ENCODE assay signal across 17 cellular contexts in genomic region chr18:28637897-28638296, GRCh38.
DNase-seq lines count a peak whose midpoint lies in the region; FAIRE-seq and TF ChIP-seq lines count a peak whose summit lies in the region.
"Had no signal": no experiment of that assay in that cellular context is flagged by ENCODE, and none has a peak within 500 bp of the region (broad histone marks: within the 10 kb centered on the region; RNA-seq: fewer than 3 reads in every experiment).

No MANE protein-coding gene starts in this region.

- H3K23ac ChIP-seq in H9 (ENCODE audit: insufficient read length, low read depth, low read length): no peak overlapping the region

- no peak overlapping the region for H2AFZ ChIP-seq in H9 (ENCODE audit: low read length)

- H3K4me3 ChIP-seq in kidney epithelial cell (ENCODE audit: low read depth, low read length): no peak overlapping the region
- H3K4me3 ChIP-seq in esophagus squamous epithelium: no peak overlapping the region
- H3K4me3 ChIP-seq: body of pancreas, smooth muscle cell had no signal

- peaks cover 3 to 4% of the 10 kb centered on the region in 2 experiments; a peak in 1 of 5 replicates for H3K9me3 Mint-ChIP-seq in H9

- no peak overlapping the region for H4K5ac ChIP-seq in H9 (ENCODE audit: insufficient read length, low read depth, low read length)

- no peak overlapping the region for H4K8ac ChIP-seq in H9 (replicated peaks; ENCODE audit: insufficient read length, low read depth, low read length)

- no peaks in the 10 kb centered on the region for H3K27me3 Mint-ChIP-seq in H9 (ENCODE audit: low read depth)
- H3K27me3 Mint-ChIP-seq: CD4-positive, alpha-beta T cell; stimulated activated memory B cell treated with anti-CD40 and anti-IgM and Interleukin-4, amounts not matched to agents 10 μg/mL and 1 μg/mL and 100 μg/mL, for 72 hours had no signal

- H3K9me3 ChIP-seq in H9 (ENCODE audit: control insufficient read depth, low read depth, low read length) (no peaks in the 10 kb centered on the region), esophagus squamous epithelium (no peaks in the 10 kb centered on the region)
- H3K9me3 ChIP-seq: body of pancreas had no signal

- H4K91ac ChIP-seq in H9 (ENCODE audit: insufficient read length, low read depth, low read length): no peak overlapping the region

- no peak overlapping the region for H3K4me3 Mint-ChIP-seq in H9
- H3K4me3 Mint-ChIP-seq: CD4-positive, alpha-beta T cell; stimulated activated memory B cell treated with anti-CD40 and anti-IgM and Interleukin-4, amounts not matched to agents 10 μg/mL and 1 μg/mL and 100 μg/mL, for 72 hours had no signal

- TF ChIP-seq POLR2A in esophagus squamous epithelium (IDR thresholded peaks at IDR 0.05): no peak
- no peak for TF ChIP-seq POLR2A in GM12891 (IDR thresholded peaks at IDR 0.05; ENCODE audit: low read depth, low read length)

- no peak overlapping the region for H3K18ac ChIP-seq in H9 (ENCODE audit: insufficient read length, low read depth, low read length)

- in situ Hi-C loops in SK-MEL-5 (cut with HindIII; ENCODE audit: low pct_unique_long_range_greater_than_20kb, low sequenced_read_pairs): no loop called here

- H2BK120ac ChIP-seq in H9 (ENCODE audit: low read depth, low read length, poor library complexity, severe bottlenecking): no peak overlapping the region

- peaks cover 0 to 9% (median 0%) of the 10 kb centered on the region in 3 experiments; a peak in 1 of 7 replicates for H3K36me3 Mint-ChIP-seq in H9 (ENCODE audit: insufficient read depth in 1 of 3, low read depth in 3 of 3)
- H3K36me3 Mint-ChIP-seq: stimulated activated memory B cell treated with anti-CD40 and anti-IgM and Interleukin-4, amounts not matched to agents 10 μg/mL and 1 μg/mL and 100 μg/mL, for 72 hours had no signal

- no CpG with 5 or more reads among the region's 2 CpGs for WGBS in H9 (ENCODE audit: extremely low coverage, insufficient read length, low lambda C conversion rate)
- 81% methylated on average over 2 of the region's 2 CpGs for WGBS in esophagus squamous epithelium, 2 donors

- intact Hi-C loops in esophagus squamous epithelium (cut with DNase I): no loop called here

- H3K79me2 ChIP-seq in H9 (ENCODE audit: insufficient read depth, low read length): no peaks in the 10 kb centered on the region

- H3T11ph ChIP-seq in H9 (ENCODE audit: low read length): no peak overlapping the region

- H3K56ac ChIP-seq in H9 (ENCODE audit: insufficient read length, low read depth, low read length): no peak overlapping the region

- DNase-seq in COR-L47 (lab: John Stamatoyannopoulos, UW) (peak; percentile 22), H9 (no peak), SK-MEL-5 (ENCODE audit: low read depth, low spot score) (peak; percentile 9), kidney epithelial cell (ENCODE audit: low read depth) (no peak), esophagus squamous epithelium (lab: John Stamatoyannopoulos, UW) (no peak), GM12891 (ENCODE audit: insufficient read length, low spot score) (no peak), NCI-H187 treated with DMSO at 0.1 percent for 48 hours (lab: John Stamatoyannopoulos, UW) (no peak), NCI-H2029 (lab: John Stamatoyannopoulos, UW) (no peak)
- DNase-seq: body of pancreas; CD4-positive, alpha-beta T cell; effector memory CD4-positive, alpha-beta T cell; HCEC 1CT; NCI-H146; nucleus accumbens; RPMI8226 had no signal

- H4K20me1 ChIP-seq in H9 (ENCODE audit: control insufficient read depth, insufficient read depth, insufficient read length): no peaks in the 10 kb centered on the region

- H3K4me1 Mint-ChIP-seq in H9: peaks cover 0 to 4% of the 10 kb centered on the region in 2 experiments; a peak in 2 of 4 replicates
- H3K4me1 Mint-ChIP-seq: stimulated activated memory B cell treated with anti-CD40 and anti-IgM and Interleukin-4, amounts not matched to agents 10 μg/mL and 1 μg/mL and 100 μg/mL, for 72 hours had no signal

- FAIRE-seq in GM12891 (lab: Jason Lieb, UNC): no peak

- no peak overlapping the region for H2BK15ac ChIP-seq in H9 (ENCODE audit: low read depth, low read length)

- H3K79me1 ChIP-seq in H9 (ENCODE audit: insufficient read depth, low read depth, low read length, poor library complexity, severe bottlenecking): no peaks in the 10 kb centered on the region

- H3K4ac ChIP-seq in H9 (ENCODE audit: low read depth, low read length): no peak overlapping the region

- H3K4me1 ChIP-seq in H9 (ENCODE audit: insufficient read depth, low read length): no peaks in the 10 kb centered on the region
- H3K4me1 ChIP-seq in esophagus squamous epithelium: no peaks in the 10 kb centered on the region
- H3K4me1 ChIP-seq: body of pancreas had no signal

- H3K23me2 ChIP-seq in H9 (ENCODE audit: insufficient read length, low read depth, low read length, poor library complexity, severe bottlenecking): no peaks in the 10 kb centered on the region

- no peak overlapping the region for H3K9ac ChIP-seq in H9 (ENCODE audit: extremely low read depth, insufficient read length, low read length)

- H3K36me3 ChIP-seq in kidney epithelial cell (ENCODE audit: control insufficient read depth, insufficient read depth, low read length) (no peaks in the 10 kb centered on the region), esophagus squamous epithelium (no peaks in the 10 kb centered on the region)

- H3K4me2 ChIP-seq in H9 (ENCODE audit: insufficient read depth, insufficient read length, low read length): no peak overlapping the region
- H3K4me2 ChIP-seq: smooth muscle cell had no signal

- no peaks in the 10 kb centered on the region for H3K27me3 ChIP-seq in H9 (ENCODE audit: insufficient read depth, low read length)
- H3K27me3 ChIP-seq in kidney epithelial cell (ENCODE audit: control insufficient read depth, insufficient read depth, low read length): no peaks in the 10 kb centered on the region
- H3K27me3 ChIP-seq in esophagus squamous epithelium: no peaks in the 10 kb centered on the region
- H3K27me3 ChIP-seq: body of pancreas had no signal

- TF ChIP-seq CTCF in H9 (conservative IDR thresholded peaks at IDR 0.05) (peak; percentile 64), kidney epithelial cell (IDR thresholded peaks at IDR 0.05; ENCODE audit: insufficient read depth, low read length, poor library complexity, severe bottlenecking) (peak; percentile 26), esophagus squamous epithelium (IDR thresholded peaks at IDR 0.05) (no peak)

- no peak overlapping the region for H3K14ac ChIP-seq in H9 (ENCODE audit: insufficient read depth, low read length)

- no peak overlapping the region for H2BK5ac ChIP-seq in H9 (ENCODE audit: insufficient read length, low read length)

- no peak overlapping the region for H3K27ac ChIP-seq in H9 (ENCODE audit: insufficient read length, low read depth, low read length)
- no peak overlapping the region for H3K27ac ChIP-seq in esophagus squamous epithelium
- H3K27ac ChIP-seq: body of pancreas had no signal

- H2BK12ac ChIP-seq in H9 (ENCODE audit: insufficient read length, low read depth, low read length): no peak overlapping the region

- H2AK5ac ChIP-seq in H9 (ENCODE audit: insufficient read length, low read length): no peak overlapping the region

- no peak overlapping the region for H3K27ac Mint-ChIP-seq in H9
- H3K27ac Mint-ChIP-seq: CD4-positive, alpha-beta T cell; stimulated activated memory B cell treated with anti-CD40 and anti-IgM and Interleukin-4, amounts not matched to agents 10 μg/mL and 1 μg/mL and 100 μg/mL, for 72 hours had no signal

- no peak overlapping the region for H2BK20ac ChIP-seq in H9 (ENCODE audit: low read depth, low read length, poor library complexity, severe bottlenecking)

TF ChIP-seq in GM12891, 5 proteins besides CTCF, POLR2A, EP300 and RAD21:
- TF ChIP-seq PAX5 (IDR thresholded peaks at IDR 0.05; ENCODE audit: insufficient read depth, low read length, severe bottlenecking) (no peak), TAF1 (IDR thresholded peaks at IDR 0.05; ENCODE audit: low read depth, low read length) (no peak), SPI1 (IDR thresholded peaks at IDR 0.05; ENCODE audit: low read depth, low read length) (no peak), POLR2AphosphoS5 (IDR thresholded peaks at IDR 0.05; ENCODE audit: low read depth, low read length) (no peak), POU2F2 (IDR thresholded peaks at IDR 0.05; ENCODE audit: low read depth, low read length) (no peak)

Comparison
In these comparisons a context has a peak if more than half of its experiments do, and no peak if none do; other contexts are left out.
1. DNase-seq: peak in COR-L47 (single experiment) and SK-MEL-5 (single experiment); none in H9 (single experiment), kidney epithelial cell (single experiment), esophagus squamous epithelium (single experiment), GM12891 (single experiment), NCI-H187 treated with DMSO at 0.1 percent for 48 hours (single experiment) and NCI-H2029 (single experiment).
2. CTCF ChIP-seq: peak in H9 (single experiment) and kidney epithelial cell (single experiment); none in esophagus squamous epithelium (0 of 6).